ENCODE assay signal across 12 cellular contexts in genomic region chr19:3373971-3374368, GRCh38. TPM values are rescaled to one million over a fixed set of nuclear protein-coding genes. Genes with fewer than 3 reads are reported as not detected.
DNase-seq lines count a peak whose midpoint lies in the region; ATAC-seq and TF ChIP-seq lines count a peak whose summit lies in the region.
"Had no signal": no experiment of that assay in that cellular context is flagged by ENCODE, and none has a peak within 500 bp of the region (broad histone marks: within the 10 kb centered on the region; RNA-seq: fewer than 3 reads in every experiment).

No MANE protein-coding gene starts in this region.

- peaks cover 11 to 38% of the 10 kb centered on the region in 2 donors for H3K36me3 Mint-ChIP-seq in CD14-positive monocyte

- H3K27me3 Mint-ChIP-seq in CD14-positive monocyte (ENCODE audit: low read depth in 3 of 3), result no peaks in the 10 kb centered on the region

- no peaks in the 10 kb centered on the region for H3K9me3 ChIP-seq in ascending aorta
- H3K9me3 ChIP-seq in left lung, result no peaks in the 10 kb centered on the region
- H3K9me3 ChIP-seq in spleen, result no peaks in the 10 kb centered on the region
- H3K9me3 ChIP-seq: HAP-1, neutrophil had no signal

- no peak for TF ChIP-seq POLR2A in spleen (IDR thresholded peaks at IDR 0.05)
- no peak for TF ChIP-seq POLR2A in erythroblast (IDR thresholded peaks at IDR 0.05; ENCODE audit: low read length)

- H3K27me3 ChIP-seq in ascending aorta, result no peaks in the 10 kb centered on the region
- H3K27me3 ChIP-seq in left lung, result no peaks in the 10 kb centered on the region
- H3K27me3 ChIP-seq in spleen (replicated peaks in 1 of 7), result no peaks in the 10 kb centered on the region
- H3K27me3 ChIP-seq: neutrophil had no signal

- H3K27ac ChIP-seq in ascending aorta (peak overlapping the region; percentile 93 to 96), left lung (peak overlapping the region; percentile 73 to 76), spleen (peak overlapping the region in 6 of 8 donors; percentile 10 to 86 (median 82))

- H3K4me3 ChIP-seq in ascending aorta (no peak overlapping the region), left lung (no peak overlapping the region), spleen (no peak overlapping the region)
- H3K4me3 ChIP-seq: HAP-1 had no signal

- DNase-seq in CD14-positive monocyte (ENCODE audit: low spot score) (no peak), ascending aorta (ENCODE audit: low spot score in 2 of 2) (no peak), left lung (no peak), spleen (no peak), erythroblast (lab: John Stamatoyannopoulos, UW) (no peak), ACHN (no peak)
- DNase-seq in activated CD8-positive, alpha-beta memory T cell treated with anti-CD3 and anti-CD28 coated beads, Interleukin-2, amount 50 U/mL, for 4 hours, result no peak
- DNase-seq: activated T-cell treated with anti-CD3 and anti-CD28 coated beads, Interleukin-2, amount 50 U/mL, for 4 hours; T-helper 1 cell had no signal

- H3K4me1 Mint-ChIP-seq in CD14-positive monocyte, result peaks cover 40% of the 10 kb centered on the region

- H3K36me3 ChIP-seq in ascending aorta (no peaks in the 10 kb centered on the region), left lung (no peaks in the 10 kb centered on the region), spleen (peaks cover 0 to 14% (median 0%) of the 10 kb centered on the region in 6 donors)
- H3K36me3 ChIP-seq: neutrophil had no signal

- peaks cover 20 to 38% of the 10 kb centered on the region in 2 donors for H3K4me1 ChIP-seq in ascending aorta
- H3K4me1 ChIP-seq in left lung, result peaks cover 9 to 71% of the 10 kb centered on the region in 2 donors
- H3K4me1 ChIP-seq in spleen, result peaks cover 19 to 100% (median 75%) of the 10 kb centered on the region in 6 donors

- TF ChIP-seq CTCF in CD14-positive monocyte (IDR thresholded peaks at IDR 0.05) (no peak), ascending aorta (IDR thresholded peaks at IDR 0.05) (no peak), left lung (IDR thresholded peaks at IDR 0.05) (no peak), spleen (IDR thresholded peaks at IDR 0.05 in 8 of 11, conservative IDR thresholded peaks at IDR 0.05 in 3 of 11) (no peak)

- in situ Hi-C loops in ACHN (cut with HindIII; ENCODE audit: low pct_ligation_motif_present, low pct_unique_long_range_greater_than_20kb, low sequenced_read_pairs), result no loop called here

- intact Hi-C loops in CD14-positive monocyte (cut with micrococcal nuclease) (no loop called here), ascending aorta (cut with DNase I) (loop anchor here (2.0 kb wide), 1 partner anchor 55 kb away; no protein-coding TSS in a partner anchor), left lung (cut with DNase I) (no loop called here), spleen (cut with DNase I; ENCODE audit: low total_unique reads) (no loop called here)

- 66 to 81% (median 79%) methylated on average over 6 of the region's 6 CpGs for WGBS in spleen, 5 donors

- H3K27ac Mint-ChIP-seq in CD14-positive monocyte, result peak overlapping the region in 5 of 7 donors; percentile 59 to 90 (median 69)

- peaks cover 0 to 4% (median 0%) of the 10 kb centered on the region in 7 donors for H3K9me3 Mint-ChIP-seq in CD14-positive monocyte
- H3K9me3 Mint-ChIP-seq: activated T-cell treated with anti-CD3 and anti-CD28 coated beads, Interleukin-2, amount 50 U/mL, for 4 hours had no signal

- ATAC-seq in left lung (no peak), GM18861 (IDR thresholded peaks at IDR 0.05; ENCODE audit: unreplicated experiment) (no peak)
- ATAC-seq: activated T-cell treated with anti-CD3 and anti-CD28 coated beads, Interleukin-2, amount 50 U/mL, for 4 hours had no signal

- no peak overlapping the region for H3K4me3 Mint-ChIP-seq in CD14-positive monocyte
- H3K4me3 Mint-ChIP-seq: activated T-cell treated with anti-CD3 and anti-CD28 coated beads, Interleukin-2, amount 50 U/mL, for 4 hours had no signal

RNA-seq across cellular contexts. Expression of gene NFIC, which starts 7.6 kb away (rescaled TPM):
- polyA plus RNA-seq in CD14-positive monocyte, result 10 to 100 TPM in 1 of 2 donors, 1 to 10 TPM in 1; 7.0 to 11.5 TPM
- 194 TPM for total RNA-seq in ascending aorta
- total RNA-seq in left lung, result 100 to 1,000 TPM; 138 to 163 TPM
- 100 to 1,000 TPM in 2 of 7 donors, 10 to 100 TPM in 5; 65.4 to 125 (median 77.1) TPM for total RNA-seq in spleen
- 10 to 100 TPM in 1 of 3 donors, 1 to 10 TPM in 2; 4.1 to 23.4 (median 4.2) TPM for polyA plus RNA-seq in spleen
